Comparison of ENCODE assay signal across 26 cellular contexts in the genomic region with DNA sequence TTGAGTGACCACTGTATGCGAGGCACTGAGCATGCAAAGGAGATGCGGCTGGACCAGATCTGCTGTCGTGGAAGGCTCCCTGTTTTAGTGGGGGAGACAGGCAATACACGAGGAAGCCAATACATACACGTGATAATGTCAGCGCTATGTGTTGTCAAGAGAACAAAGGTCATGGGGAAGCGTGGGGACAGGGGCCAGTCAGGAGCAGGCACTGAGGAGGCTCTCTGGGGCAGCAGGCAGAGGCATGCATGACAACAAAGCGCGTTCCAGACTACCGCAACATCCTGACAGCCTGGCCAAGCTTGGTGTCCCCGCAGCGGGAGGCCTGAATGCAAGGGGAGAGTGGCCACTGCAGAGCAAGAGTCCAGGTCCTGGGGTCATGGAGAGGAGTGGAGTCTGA.
"Had no signal": no experiment of that assay in that cellular context is flagged by ENCODE, and none has a peak within 500 bp of the region (broad histone marks: within the 10 kb centered on the region; RNA-seq: fewer than 3 reads in every experiment).

No MANE protein-coding gene starts in this region.

- H3K9me3 Mint-ChIP-seq: activated CD4-positive, alpha-beta T cell treated with anti-CD3 and anti-CD28 coated beads, Interleukin-2, amount 10 ng/mL, durations not matched to agents 24 days and 14 days; activated T-helper 1 cell treated with anti-CD3 and anti-CD28 coated beads, Interleukin-12 subunit alpha, Interleukin-12 subunit beta, Interleukin-2, Interleukin-4 antibody, amounts not matched to agents 30 ng/mL and 10 ng/mL and 1 ng/mL, durations not matched to agents 14 hours and 24 hours and 36 hours had no signal

- H3K36me3 ChIP-seq: Peyer's patch, SJSA1 had no signal

- H3K27ac ChIP-seq: Peyer's patch, RWPE1, SJSA1 had no signal

- H3K4me3 Mint-ChIP-seq: activated CD4-positive, alpha-beta T cell treated with anti-CD3 and anti-CD28 coated beads, Interleukin-2, amount 10 ng/mL, durations not matched to agents 24 days and 14 days; activated CD8-positive, alpha-beta memory T cell treated with anti-CD3 and anti-CD28 coated beads, Interleukin-2, amount 10 ng/mL, durations not matched to agents 7 days and 5 days; activated naive CD4-positive, alpha-beta T cell treated with anti-CD3 and anti-CD28 coated beads for 36 hours; activated naive CD8-positive, alpha-beta T cell; activated T-cell treated with anti-CD3 and anti-CD28 coated beads, Interleukin-2, amount 50 U/mL, for 24 hours; activated T-helper 1 cell treated with anti-CD3 and anti-CD28 coated beads, Interleukin-12 subunit alpha, Interleukin-12 subunit beta, Interleukin-2, Interleukin-4 antibody, amounts not matched to agents 30 ng/mL and 10 ng/mL and 1 ng/mL, durations not matched to agents 14 hours and 24 hours and 36 hours; brain had no signal

- H3K27me3 Mint-ChIP-seq: activated CD4-positive, alpha-beta T cell treated with anti-CD3 and anti-CD28 coated beads, Interleukin-2, amount 10 ng/mL, durations not matched to agents 24 days and 14 days; activated CD8-positive, alpha-beta memory T cell treated with anti-CD3 and anti-CD28 coated beads, Interleukin-2, amount 10 ng/mL, durations not matched to agents 7 days and 5 days; activated naive CD8-positive, alpha-beta T cell; activated T-cell treated with anti-CD3 and anti-CD28 coated beads, Interleukin-2, amount 50 U/mL, for 24 hours had no signal

- H3K27me3 ChIP-seq: Peyer's patch, SJSA1 had no signal

- H3K4me3 ChIP-seq: Peyer's patch, SJSA1 had no signal

- H3K9me3 ChIP-seq: Peyer's patch, SJSA1 had no signal

- H3K27ac Mint-ChIP-seq: activated CD4-positive, alpha-beta T cell treated with anti-CD3 and anti-CD28 coated beads, Interleukin-2, amount 10 ng/mL, durations not matched to agents 24 days and 14 days; activated CD8-positive, alpha-beta memory T cell treated with anti-CD3 and anti-CD28 coated beads, Interleukin-2, amount 10 ng/mL, durations not matched to agents 7 days and 5 days; activated naive CD4-positive, alpha-beta T cell treated with anti-CD3 and anti-CD28 coated beads for 36 hours; activated naive CD8-positive, alpha-beta T cell; activated T-cell treated with anti-CD3 and anti-CD28 coated beads, Interleukin-2, amount 50 U/mL, for 24 hours; activated T-helper 1 cell treated with anti-CD3 and anti-CD28 coated beads, Interleukin-12 subunit alpha, Interleukin-12 subunit beta, Interleukin-2, Interleukin-4 antibody, amounts not matched to agents 30 ng/mL and 10 ng/mL and 1 ng/mL, durations not matched to agents 14 hours and 24 hours and 36 hours; brain had no signal

- H3K4me1 Mint-ChIP-seq: activated CD4-positive, alpha-beta T cell treated with anti-CD3 and anti-CD28 coated beads, Interleukin-2, amount 10 ng/mL, durations not matched to agents 24 days and 14 days; activated CD8-positive, alpha-beta memory T cell treated with anti-CD3 and anti-CD28 coated beads, Interleukin-2, amount 10 ng/mL, durations not matched to agents 7 days and 5 days had no signal

- DNase-seq: activated CD4-positive, alpha-beta T cell treated with anti-CD3 and anti-CD28 coated beads, Interleukin-2, amount 10 ng/mL, durations not matched to agents 24 days and 14 days; activated CD4-positive, alpha-beta T cell treated with anti-CD3 and anti-CD28 coated beads, Interleukin-2, amount 50 U/mL, for 48 hours; activated CD8-positive, alpha-beta memory T cell treated with anti-CD3 and anti-CD28 coated beads, Interleukin-2, amount 10 ng/mL, durations not matched to agents 7 days and 5 days; activated gamma-delta T cell; activated naive CD4-positive, alpha-beta T cell treated with anti-CD3 and anti-CD28 coated beads for 36 hours; activated T-cell treated with anti-CD3 and anti-CD28 coated beads, Interleukin-2, amount 50 U/mL, for 24 hours; amygdala; cerebellar nuclear complex; Karpas-422; MM.1S; NCI-H1105; NCI-H1436 treated with DMSO at 0.1 percent for 48 hours; NCI-H187; NCI-H2081; NCI-H510A treated with DMSO at 0.1 percent for 48 hours; NCI-H69; Peyer's patch; Right ventricle myocardium superior; SW 1271 had no signal

- H3K36me3 Mint-ChIP-seq: activated CD8-positive, alpha-beta memory T cell treated with anti-CD3 and anti-CD28 coated beads, Interleukin-2, amount 10 ng/mL, durations not matched to agents 7 days and 5 days had no signal

- H3K4me1 ChIP-seq: Peyer's patch, SJSA1 had no signal

- ATAC-seq: activated CD8-positive, alpha-beta memory T cell treated with anti-CD3 and anti-CD28 coated beads, Interleukin-2, amount 10 ng/mL, durations not matched to agents 7 days and 5 days; SK-N-SH treated with all-trans-retinoic acid at 6 μM for 48 hours had no signal

- FAIRE-seq: astrocyte had no signal
